Comparison of ENCODE assay signal across 8 cellular contexts in genomic region chr17:36545093-36545464, GRCh38.
DNase-seq lines count a peak whose midpoint lies in the region; ATAC-seq and TF ChIP-seq lines count a peak whose summit lies in the region.

No MANE protein-coding gene starts in this region.

- H3K9me3 ChIP-seq in muscle layer of colon (ENCODE audit: low read length): no peaks in the 10 kb centered on the region

- peak overlapping the region; percentile 97 for H3K9ac ChIP-seq in muscle layer of colon (ENCODE audit: low read length)

- peaks cover 37% of the 10 kb centered on the region for H3K4me1 ChIP-seq in muscle layer of colon (ENCODE audit: insufficient read depth, low read length)

- TF ChIP-seq CTCF in AG09309 (IDR thresholded peaks at IDR 0.05; ENCODE audit: control insufficient read depth, insufficient read depth, low read depth, low read length, missing control alignments) (no peak), LNCaP clone FGC (IDR thresholded peaks at IDR 0.05; ENCODE audit: control insufficient read depth, extremely low read depth, insufficient read depth) (no peak), choroid plexus epithelial cell (conservative IDR thresholded peaks at IDR 0.05; ENCODE audit: low read depth, low read length) (no peak)

- peak; percentile 33 for ATAC-seq in GM19467 (IDR thresholded peaks at IDR 0.05; ENCODE audit: unreplicated experiment)
- ATAC-seq in GM18870 (IDR thresholded peaks at IDR 0.05; ENCODE audit: unreplicated experiment): no peak

- H3K4me3 ChIP-seq in AG09309 (ENCODE audit: control insufficient read depth, low read depth, low read length) (peak overlapping the region; percentile 90), LNCaP clone FGC (ENCODE audit: low read depth, low read length) (peak overlapping the region; percentile 66), choroid plexus epithelial cell (ENCODE audit: low read depth, low read length) (peak overlapping the region; percentile 98), muscle layer of colon (ENCODE audit: low read depth in 1 of 2, low read length in 2 of 2) (peak overlapping the region; percentile 88 to 95)

- H3K36me3 ChIP-seq in muscle layer of colon (ENCODE audit: insufficient read depth, low read length): no peaks in the 10 kb centered on the region

- H3K27ac ChIP-seq in muscle layer of colon (ENCODE audit: low read depth, low read length): peak overlapping the region; percentile 99

- no peaks in the 10 kb centered on the region for H3K27me3 ChIP-seq in muscle layer of colon (ENCODE audit: control insufficient read depth in 1 of 2, insufficient read depth in 2 of 2, low read length in 2 of 2)

- DNase-seq in AG09309 (ENCODE audit: low read depth): no peak
- DNase-seq in LNCaP clone FGC (ENCODE audit: low read depth): no peak
- DNase-seq in choroid plexus epithelial cell (ENCODE audit: low read depth): no peak
- DNase-seq in COLO829 (ENCODE audit: low spot score): no peak
- no peak for DNase-seq in UCSD-AML1 (lab: John Stamatoyannopoulos, UW; ENCODE audit: unreplicated experiment)
